29 cellular contexts compared by ENCODE assay signal in the genomic region with DNA sequence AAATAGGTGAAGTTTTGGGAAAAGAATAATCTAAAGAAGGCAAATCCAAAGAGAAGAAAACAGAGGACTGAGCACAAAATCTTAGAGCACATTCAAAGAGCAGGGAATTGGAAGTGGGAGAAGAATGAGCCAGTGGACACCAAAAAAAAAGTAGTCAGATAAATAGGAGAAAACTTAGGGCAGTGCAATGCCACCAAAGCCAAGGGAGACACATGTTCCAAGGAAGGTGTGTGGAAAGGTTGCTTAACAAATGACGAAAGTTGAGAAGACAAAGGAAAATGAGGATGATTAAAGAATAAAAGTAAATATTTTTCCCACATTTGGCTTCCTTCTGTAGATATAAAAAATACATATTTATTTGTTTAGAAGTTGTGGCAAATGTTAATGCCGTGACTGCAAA.
"Had no signal": no experiment of that assay in that cellular context is flagged by ENCODE, and none has a peak within 500 bp of the region (broad histone marks: within the 10 kb centered on the region; RNA-seq: fewer than 3 reads in every experiment).

No MANE protein-coding gene starts in this region.

- FAIRE-seq: small intestine, urothelium cell line had no signal

- H3K27ac ChIP-seq: ovary, parathyroid adenoma, psoas muscle, right lobe of liver, sigmoid colon, stomach, thoracic aorta, thyroid gland, tibial nerve, upper lobe of left lung, vagina had no signal

- H3K27me3 ChIP-seq: ovary, right lobe of liver, sigmoid colon, stomach, thyroid gland, tibial nerve, upper lobe of left lung, vagina had no signal

- ATAC-seq: natural killer cell treated with Interleukin-12 subunit alpha and Interleukin-12 subunit beta and Interleukin-15 and Interleukin-18, amount 100 ng/mL, for 72 hours; psoas muscle; right cardiac atrium; right lobe of liver; stimulated activated effector memory CD8-positive, alpha-beta T cell treated with anti-CD3 and anti-CD28 coated beads, Interleukin-12 subunit alpha, Interleukin-12 subunit beta, amount 100 ng/mL, for 72 hours; stimulated activated naive B cell treated with anti-CD40 and anti-IgM and Interleukin-4, amounts not matched to agents 10 μg/mL and 1 μg/mL and 100 μg/mL, for 72 hours had no signal

- H3K36me3 ChIP-seq: ovary, right lobe of liver, thoracic aorta, thyroid gland, upper lobe of left lung, vagina had no signal

- H3K4me3 ChIP-seq: ovary, psoas muscle, right lobe of liver, sigmoid colon, stomach, thoracic aorta, thyroid gland, tibial nerve, upper lobe of left lung, vagina had no signal

- H3K9ac ChIP-seq: parathyroid adenoma had no signal

- H3K27ac Mint-ChIP-seq: natural killer cell treated with Interleukin-12 subunit alpha and Interleukin-12 subunit beta and Interleukin-15 and Interleukin-18, amount 100 ng/mL, for 72 hours; nephron progenitor cell; progenitor cell of endocrine pancreas; stimulated activated effector memory CD8-positive, alpha-beta T cell treated with anti-CD3 and anti-CD28 coated beads, Interleukin-12 subunit alpha, Interleukin-12 subunit beta, amount 100 ng/mL, for 72 hours; stimulated activated naive B cell treated with anti-CD40 and anti-IgM and Interleukin-4, amounts not matched to agents 10 μg/mL and 1 μg/mL and 100 μg/mL, for 72 hours; stimulated activated naive CD8-positive, alpha-beta T cell treated with anti-CD3 and anti-CD28 coated beads, Interleukin-15, Interleukin-2, amounts not matched to agents 100 ng/mL and 50 ng/mL, for 24 hours had no signal

- H3K27me3 Mint-ChIP-seq: natural killer cell treated with Interleukin-12 subunit alpha and Interleukin-12 subunit beta and Interleukin-15 and Interleukin-18, amount 100 ng/mL, for 72 hours; progenitor cell of endocrine pancreas; stimulated activated naive B cell treated with anti-CD40 and anti-IgM and Interleukin-4, amounts not matched to agents 10 μg/mL and 1 μg/mL and 100 μg/mL, for 72 hours; stimulated activated naive CD8-positive, alpha-beta T cell treated with anti-CD3 and anti-CD28 coated beads, Interleukin-15, Interleukin-2, amounts not matched to agents 100 ng/mL and 50 ng/mL, for 24 hours had no signal

- H3K4me3 Mint-ChIP-seq: natural killer cell treated with Interleukin-12 subunit alpha and Interleukin-12 subunit beta and Interleukin-15 and Interleukin-18, amount 100 ng/mL, for 72 hours; nephron progenitor cell; neural crest cell; stimulated activated effector memory CD8-positive, alpha-beta T cell treated with anti-CD3 and anti-CD28 coated beads, Interleukin-12 subunit alpha, Interleukin-12 subunit beta, amount 100 ng/mL, for 72 hours; stimulated activated naive B cell treated with anti-CD40 and anti-IgM and Interleukin-4, amounts not matched to agents 10 μg/mL and 1 μg/mL and 100 μg/mL, for 72 hours; stimulated activated naive CD8-positive, alpha-beta T cell treated with anti-CD3 and anti-CD28 coated beads, Interleukin-15, Interleukin-2, amounts not matched to agents 100 ng/mL and 50 ng/mL, for 24 hours had no signal

- H3K9me3 ChIP-seq: ovary, thoracic aorta, thyroid gland, vagina had no signal

- DNase-seq: nephron progenitor cell; occipital lobe; ovary; posterior cingulate gyrus; psoas muscle; right cardiac atrium; right lobe of liver; sigmoid colon; small intestine; stimulated activated CD4-positive, alpha-beta T cell treated with anti-CD3 and anti-CD28 coated beads, Interleukin-15, amount 100 ng/mL, for 24 hours; stimulated activated CD4-positive, alpha-beta T cell treated with anti-CD3 and anti-CD28 coated beads, Interleukin-2, amount 100 ng/mL, for 24 hours; stimulated activated CD4-positive, alpha-beta T cell treated with anti-CD3 and anti-CD28 coated beads, Interleukin-2, amount 100 ng/mL, for 48 hours; stimulated activated CD4-positive, alpha-beta T cell treated with anti-CD3 and anti-CD28 coated beads, Interleukin-4, amount 100 ng/mL, for 24 hours; stimulated activated naive B cell treated with anti-CD40 and anti-IgM and Interleukin-4, amounts not matched to agents 10 μg/mL and 1 μg/mL and 100 μg/mL, for 72 hours; stimulated activated naive CD4-positive, alpha-beta T cell treated with Interleukin-2 at 50 U/mL for 16 hours; stomach; thyroid gland; trophoblast cell; upper lobe of left lung had no signal

- H3K4me1 ChIP-seq: parathyroid adenoma, psoas muscle, right lobe of liver, sigmoid colon, stomach, thyroid gland, tibial nerve, upper lobe of left lung, vagina had no signal

- H2AFZ ChIP-seq: parathyroid adenoma had no signal

- H3K4me1 Mint-ChIP-seq: nephron progenitor cell; neural crest cell; stimulated activated effector memory CD8-positive, alpha-beta T cell treated with anti-CD3 and anti-CD28 coated beads, Interleukin-12 subunit alpha, Interleukin-12 subunit beta, amount 100 ng/mL, for 72 hours had no signal
